Comparison of ENCODE assay signal across 4 cellular contexts in the genomic region with DNA sequence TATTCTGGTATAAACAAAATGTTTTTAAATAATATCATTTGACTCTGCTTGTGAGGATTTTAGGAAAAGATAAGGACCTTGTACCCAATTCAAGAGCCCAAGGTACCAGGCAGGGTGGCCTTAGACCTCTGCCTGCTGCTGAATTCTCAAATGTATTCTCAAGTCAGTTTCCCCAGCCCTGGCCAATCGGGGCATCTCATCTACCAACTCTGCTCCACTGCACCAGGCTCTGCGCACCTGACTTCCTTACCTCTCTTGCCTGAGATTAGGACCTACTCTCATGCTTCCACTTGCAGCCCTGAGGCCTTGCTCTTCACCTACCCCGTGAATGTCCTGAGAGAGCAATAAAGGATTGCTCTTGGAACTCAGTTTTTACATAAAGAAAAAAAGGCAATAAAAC.
"Had no signal": no experiment of that assay in that cellular context is flagged by ENCODE, and none has a peak within 500 bp of the region (broad histone marks: within the 10 kb centered on the region; RNA-seq: fewer than 3 reads in every experiment).

No MANE protein-coding gene starts in this region.

- H3K9me3 Mint-ChIP-seq: GM23338, H9 had no signal

- H3K4me3 Mint-ChIP-seq: GM23338, H9 had no signal

- DNase-seq: H9, HCEC 1CT, IMR-90 had no signal

- H3K27ac Mint-ChIP-seq: GM23338 had no signal

- H3K4me3 ChIP-seq: GM23338 had no signal

- H3K4me1 Mint-ChIP-seq: GM23338 had no signal
